Comparison of ENCODE assay signal across 12 cellular contexts in the genomic region with DNA sequence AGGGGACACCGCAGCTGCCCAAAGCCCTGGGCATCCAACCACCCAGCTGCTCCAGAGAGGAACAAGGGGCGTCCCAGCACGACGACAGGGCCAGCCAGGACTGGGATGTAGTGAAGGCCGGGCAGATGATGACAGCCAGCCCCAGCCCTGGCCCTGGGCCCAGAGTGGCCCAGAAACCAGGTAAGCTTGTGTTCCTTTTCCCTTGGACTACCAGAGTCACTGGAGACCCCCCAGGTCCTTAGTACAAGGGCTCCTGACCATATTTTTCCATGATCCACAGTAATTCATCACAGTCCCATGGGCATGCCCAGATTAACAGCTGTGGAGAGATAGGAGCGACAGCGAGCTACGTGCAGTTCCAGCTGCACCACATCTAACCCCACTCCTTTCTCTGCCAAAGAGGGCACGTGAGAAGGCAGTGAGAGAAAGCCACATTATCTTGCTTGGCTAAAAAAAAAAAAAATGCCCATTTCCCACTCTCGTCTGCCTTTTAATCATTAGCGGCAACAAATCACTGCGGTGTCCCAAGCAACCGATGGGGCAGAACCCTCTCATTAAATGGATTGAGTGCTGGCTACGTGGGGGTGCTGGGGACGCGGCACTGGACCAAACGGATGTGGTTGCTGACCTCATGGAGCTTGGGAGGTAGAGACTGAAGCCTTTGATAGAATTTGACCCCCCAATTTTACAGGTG. TPM values are rescaled to one million over a fixed set of nuclear protein-coding genes. Genes with fewer than 3 reads are reported as not detected.
A peak's percentile ranks its signal among the peaks of the same experiment; 100 is the strongest.
DNase-seq lines count a peak whose midpoint lies in the region; ATAC-seq, FAIRE-seq and TF ChIP-seq lines count a peak whose summit lies in the region.
"Had no signal": no experiment of that assay in that cellular context is flagged by ENCODE, and none has a peak within 500 bp of the region (broad histone marks: within the 10 kb centered on the region; RNA-seq: fewer than 3 reads in every experiment).

No MANE protein-coding gene starts in this region.

- TF ChIP-seq POLR2A in H54 (IDR thresholded peaks at IDR 0.05; ENCODE audit: low read depth, low read length): no peak

- H3K4me3 ChIP-seq in pancreas (no peak overlapping the region), aorta (ENCODE audit: low read length in 2 of 2) (no peak overlapping the region)

- no peak for FAIRE-seq in pancreas (lab: Jason Lieb, UNC)
- FAIRE-seq in H54 (lab: Jason Lieb, UNC): no peak
- FAIRE-seq: keratinocyte had no signal

- no peak overlapping the region for H3K27ac Mint-ChIP-seq in HFFc6

- peaks cover 17% of the 10 kb centered on the region for H3K27me3 Mint-ChIP-seq in HFFc6 (ENCODE audit: insufficient read depth)

- TF ChIP-seq CTCF in pancreas (IDR thresholded peaks at IDR 0.05): no peak
- no peak for TF ChIP-seq CTCF in HFFc6 (IDR thresholded peaks at IDR 0.05)

- intact Hi-C loops in Right ventricle myocardium inferior (cut with DNase I) (no loop called here), cardiac septum (cut with DNase I) (no loop called here), Right ventricle myocardium superior (cut with DNase I) (no loop called here), pancreas (cut with DNase I) (no loop called here), aorta (cut with DNase I) (loop anchor here in 1 of 2 donors (2.0 kb wide), 1 partner anchor 24 kb away; no protein-coding TSS in a partner anchor)

- WGBS in pancreas, 2 donors: 26 to 28% methylated on average over 17 of the region's 17 CpGs
- WGBS in aorta, 2 donors: 6 to 13% methylated on average over 17 of the region's 17 CpGs

- H3K4me1 ChIP-seq in pancreas (peaks cover 39 to 51% (median 50%) of the 10 kb centered on the region in 3 donors), aorta (ENCODE audit: control insufficient read depth in 1 of 2, insufficient read depth in 2 of 2, low read length in 2 of 2) (peaks cover 5 to 9% of the 10 kb centered on the region in 2 donors)

- peaks cover 39% of the 10 kb centered on the region for H3K4me1 Mint-ChIP-seq in HFFc6 (ENCODE audit: low read depth)

- ATAC-seq in Right ventricle myocardium inferior (peak; percentile 58), Right ventricle myocardium superior (ENCODE audit: poor library complexity) (peak; percentile 59), pancreas (peak; percentile 9 to 44 (median 24)), aorta (ENCODE audit: low FRiP score) (peak; percentile 30)

- H3K36me3 ChIP-seq in pancreas (no peaks in the 10 kb centered on the region), aorta (ENCODE audit: control insufficient read depth in 1 of 2, insufficient read depth in 2 of 2, low read length in 1 of 2) (no peaks in the 10 kb centered on the region)

- no peaks in the 10 kb centered on the region for H3K27me3 ChIP-seq in pancreas
- H3K27me3 ChIP-seq in aorta (ENCODE audit: control insufficient read depth in 1 of 2, insufficient read depth in 2 of 2, low read length in 1 of 2): no peaks in the 10 kb centered on the region

- H3K36me3 Mint-ChIP-seq in HFFc6 (ENCODE audit: low read depth): no peaks in the 10 kb centered on the region

- H3K4me3 Mint-ChIP-seq in HFFc6: no peak overlapping the region; the same call in 1 of the 2 replicates

- POLR2A ChIA-PET in HEK293T (lab: Yijun Ruan, JAX): interaction anchor here (1.5 kb wide), 1 partner anchor 13 kb away, joined by 4 read pairs; no protein-coding TSS in a partner anchor

- H3K9me3 ChIP-seq in pancreas (no peaks in the 10 kb centered on the region), aorta (ENCODE audit: control insufficient read depth, low read length) (no peaks in the 10 kb centered on the region)

- H3K27ac ChIP-seq in pancreas: peak overlapping the region; percentile 66 to 91 (median 82)
- peak overlapping the region; percentile 50 to 62 for H3K27ac ChIP-seq in aorta (ENCODE audit: low read depth in 1 of 2, low read length in 2 of 2)

- CTCF ChIA-PET in HEK293T (lab: Yijun Ruan, JAX): no interaction called here

- H3K9me3 Mint-ChIP-seq in HFFc6: no peaks in the 10 kb centered on the region

- DNase-seq in Right ventricle myocardium inferior (ENCODE audit: missing footprints): peak; percentile 62
- no peak for DNase-seq in cardiac septum (ENCODE audit: low spot score)
- peak; percentile 64 for DNase-seq in Right ventricle myocardium superior
- DNase-seq in pancreas: peak in 3 of 6 donors; percentile 60 to 65 (median 63)
- DNase-seq in aorta: peak in 1 of 2 donors; percentile 71
- no peak for DNase-seq in H54 (ENCODE audit: insufficient read length, low spot score)
- no peak for DNase-seq in HEK293T (ENCODE audit: extremely low spot score)
- no peak for DNase-seq in HFFc6
- DNase-seq: ACHN; NCI-H1436; NK-92 treated with Interleukin-12 subunit alpha and Interleukin-12 subunit beta, amount 100 ng/mL, for 24 hours had no signal

TF ChIP-seq in HEK293T, 16 proteins besides CTCF, POLR2A, EP300 and RAD21:
- TF ChIP-seq CTBP1 (IDR thresholded peaks at IDR 0.05; ENCODE audit: borderline replicate concordance): no peak
- TF ChIP-seq FOXK2 (IDR thresholded peaks at IDR 0.05): no peak
- no peak for TF ChIP-seq FOXA1 (IDR thresholded peaks at IDR 0.05)
- no peak for TF ChIP-seq BHLHE40 (IDR thresholded peaks at IDR 0.05; ENCODE audit: borderline replicate concordance)
- TF ChIP-seq L3MBTL2 (conservative IDR thresholded peaks at IDR 0.05): no peak
- no peak for TF ChIP-seq NFRKB (IDR thresholded peaks at IDR 0.05)
- no peak for TF ChIP-seq TARDBP (IDR thresholded peaks at IDR 0.05)
- no peak for TF ChIP-seq FOXM1 (IDR thresholded peaks at IDR 0.05; ENCODE audit: borderline replicate concordance)
- TF ChIP-seq LEF1 (IDR thresholded peaks at IDR 0.05; ENCODE audit: borderline replicate concordance): no peak
- TF ChIP-seq, protein P1, sequence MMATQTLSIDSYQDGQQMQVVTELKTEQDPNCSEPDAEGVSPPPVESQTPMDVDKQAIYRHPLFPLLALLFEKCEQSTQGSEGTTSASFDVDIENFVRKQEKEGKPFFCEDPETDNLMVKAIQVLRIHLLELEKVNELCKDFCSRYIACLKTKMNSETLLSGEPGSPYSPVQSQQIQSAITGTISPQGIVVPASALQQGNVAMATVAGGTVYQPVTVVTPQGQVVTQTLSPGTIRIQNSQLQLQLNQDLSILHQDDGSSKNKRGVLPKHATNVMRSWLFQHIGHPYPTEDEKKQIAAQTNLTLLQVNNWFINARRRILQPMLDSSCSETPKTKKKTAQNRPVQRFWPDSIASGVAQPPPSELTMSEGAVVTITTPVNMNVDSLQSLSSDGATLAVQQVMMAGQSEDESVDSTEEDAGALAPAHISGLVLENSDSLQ (IDR thresholded peaks at IDR 0.05): no peak
- TF ChIP-seq ELF4 (IDR thresholded peaks at IDR 0.05): no peak
- TF ChIP-seq HDGF (IDR thresholded peaks at IDR 0.05; ENCODE audit: borderline replicate concordance): no peak

RNA-seq across cellular contexts. Expression of gene SYNPO, which starts 21.7 kb away (rescaled TPM):
- total RNA-seq in Right ventricle myocardium inferior (587 TPM), cardiac septum (829 TPM), Right ventricle myocardium superior (645 TPM), pancreas (10 to 100 TPM; 23.3 to 68.3 (median 28.4) TPM), aorta (100 to 1,000 TPM; 327 to 478 TPM)
- polyA plus RNA-seq in pancreas (10 to 100 TPM; 28.8 TPM), aorta (100 to 1,000 TPM; 228 to 486 TPM)
- total RNA-seq in HFFc6 (2021; fragmentation: NEBNext Ultra II Directional; extraction: Animal tissue kit (Norgen Biotek cat#: 25700)): 10 to 100 TPM; 35.6 to 50.7 (median 47.8) TPM

RNA-seq across cellular contexts. Expression of gene MYOZ3, which starts 42.3 kb away (rescaled TPM):
- total RNA-seq in Right ventricle myocardium inferior (5.5 TPM), cardiac septum (10.0 TPM), Right ventricle myocardium superior (4.0 TPM), pancreas (under 1 TPM in 5 of 6 donors, not detected in 1; 0.05 to 0.50 (median 0.31) TPM), aorta (10 to 100 TPM in 1 of 2 donors, 1 to 10 TPM in 1; 2.5 to 14.1 TPM)
- polyA plus RNA-seq in pancreas (under 1 TPM; 0.23 to 0.28 TPM), aorta (1 to 10 TPM; 2.0 to 2.8 TPM)
- total RNA-seq in HFFc6 (2021; fragmentation: NEBNext Ultra II Directional; extraction: Animal tissue kit (Norgen Biotek cat#: 25700)): under 1 TPM in 2 of 6 experiments, not detected in 4; 0.05 to 0.14 TPM

Comparison
In these comparisons a context has a peak if more than half of its experiments do, and no peak if none do; other contexts are left out.
1. DNase-seq: peak in Right ventricle myocardium inferior (single experiment) and Right ventricle myocardium superior (single experiment); none in cardiac septum (single experiment), H54 (single experiment), HEK293T (single experiment) and HFFc6 (single experiment).
2. Peak in every context shown above with its lines, with median percentiles within 50 percentile points of each other: ATAC-seq.